Comparison of ENCODE assay signal across 7 cellular contexts in genomic region chr22:30325065-30325720, GRCh38. TPM values are rescaled to one million over a fixed set of nuclear protein-coding genes. Genes with fewer than 3 reads are reported as not detected.
DNase-seq lines count a peak whose midpoint lies in the region; ATAC-seq and TF ChIP-seq lines count a peak whose summit lies in the region.

No MANE protein-coding gene starts in this region.

- peak overlapping the region; percentile 69 to 78 for H3K4me3 ChIP-seq in HCT116 (replicated peaks in 1 of 2; ENCODE audit: low read depth in 1 of 2, low read length in 2 of 2)
- peak overlapping the region; percentile 74 for H3K4me3 ChIP-seq in WERI-Rb-1 (ENCODE audit: low read depth, low read length)
- peak overlapping the region; percentile 88 for H3K4me3 ChIP-seq in psoas muscle

- RAD21 ChIA-PET in HCT116 (lab: Charles Lee; ENCODE audit: low non-redundant PET in 1 of 2, low total read pairs in 2 of 2, uncharacterized antibody in 2 of 2, unreplicated experiment in 2 of 2), result no interaction called here

- 64 to 76% (median 64%) methylated on average over 5 of the region's 5 CpGs for whole genome bisulfite sequencing in psoas muscle, 3 donors

- H4K20me1 ChIP-seq in HCT116 (ENCODE audit: insufficient read depth), result no peaks in the 10 kb centered on the region

- no TSS peak for BruUV-seq in HCT116 (replicated peaks; lab: Mats Ljungman, UMichigan)

- H3K36me3 ChIP-seq in HCT116 (ENCODE audit: control insufficient read depth in 1 of 2, insufficient read depth in 2 of 2, low read length in 2 of 2), result no peaks in the 10 kb centered on the region
- H3K36me3 ChIP-seq in WERI-Rb-1, result peaks cover 14% of the 10 kb centered on the region
- no peaks in the 10 kb centered on the region for H3K36me3 ChIP-seq in psoas muscle (ENCODE audit: insufficient read depth in 1 of 2, low read depth in 1 of 2)

- TF ChIP-seq POLR2A in HCT116 (IDR thresholded peaks at IDR 0.05; ENCODE audit: borderline replicate concordance, extremely low read depth, insufficient read depth, insufficient read length), result no peak

- H3K79me2 ChIP-seq in HCT116 (ENCODE audit: insufficient read depth, low read length), result peaks cover 4% of the 10 kb centered on the region; the same call in 1 of the 2 replicates

- intact Hi-C loops in HCT116 (cut with micrococcal nuclease), result no loop called here
- intact Hi-C loops in psoas muscle (cut with DNase I), result loop anchor here in 1 of 2 donors (5.0 kb wide), 1 partner anchor 33 kb away; no protein-coding TSS in a partner anchor

- H3K27ac ChIP-seq in HCT116 (ENCODE audit: low read depth, low read length) (peak overlapping the region; percentile 16; the same call in 1 of the 2 replicates), WERI-Rb-1 (peak overlapping the region; percentile 35), psoas muscle (no peak overlapping the region)

- H3K9me2 ChIP-seq in HCT116 (ENCODE audit: insufficient read depth), result no peaks in the 10 kb centered on the region

- CTCF ChIA-PET in HCT116 (lab: Charles Lee), result interaction anchor here (6.4 kb wide), 1 partner anchor 36 kb away, joined by 81 read pairs; the partner anchor contains the start of gene CASTOR1

- no peak for TF ChIP-seq RAD21 in HCT116 (IDR thresholded peaks at IDR 0.05; ENCODE audit: low read depth)

- H3K27me3 ChIP-seq in HCT116 (ENCODE audit: insufficient read depth, low read length) (no peaks in the 10 kb centered on the region), WERI-Rb-1 (ENCODE audit: insufficient read depth, low read depth, severe bottlenecking) (no peaks in the 10 kb centered on the region), psoas muscle (ENCODE audit: insufficient read depth in 3 of 3, low read length in 2 of 3) (no peaks in the 10 kb centered on the region)

- H2AFZ ChIP-seq in HCT116 (ENCODE audit: low read depth, low read length, poor library complexity, severe bottlenecking), result no peak overlapping the region

- H3K4me1 ChIP-seq in HCT116 (ENCODE audit: control insufficient read depth in 1 of 2, insufficient read depth in 2 of 2, low read length in 2 of 2) (peaks cover 26 to 39% of the 10 kb centered on the region in 2 experiments), psoas muscle (peaks cover 23% of the 10 kb centered on the region)

- POLR2A ChIA-PET in HCT116 (lab: Charles Lee), result interaction anchor here (0.7 to 1.5 kb wide), 2 partner anchors 37 to 205 kb away, joined by 3 to 6 read pairs; partner anchors contain the start of gene CASTOR1

- no peak for DNase-seq in HCT116 (ENCODE audit: low read depth, low spot score)
- DNase-seq in WERI-Rb-1, result peak; percentile 90
- DNase-seq in foreskin melanocyte, result peak; percentile 82
- peak; percentile 28 to 38 for DNase-seq in psoas muscle
- no peak for DNase-seq in medulla oblongata (ENCODE audit: extremely low spot score)
- DNase-seq in cerebellar cortex (ENCODE audit: low spot score), result no peak

- TF ChIP-seq CTCF in HCT116 (IDR thresholded peaks at IDR 0.05 in 2 of 3, conservative IDR thresholded peaks at IDR 0.05 in 1 of 3; ENCODE audit: borderline replicate concordance in 1 of 3, insufficient read depth in 1 of 3, low read depth in 2 of 3, low read length in 2 of 3) (no peak), WERI-Rb-1 (IDR thresholded peaks at IDR 0.05; ENCODE audit: low read depth, low read length) (no peak), psoas muscle (IDR thresholded peaks at IDR 0.05) (no peak)

- H3K4me2 ChIP-seq in HCT116 (ENCODE audit: low read length), result peak overlapping the region; percentile 93

- peak overlapping the region; percentile 67; the same call in 1 of the 2 replicates for H3K9ac ChIP-seq in HCT116 (ENCODE audit: low read length)

- ATAC-seq in HCT116 (no peak), psoas muscle (no peak), HG03045 (IDR thresholded peaks at IDR 0.05; ENCODE audit: unreplicated experiment) (no peak)

- H3K9me3 ChIP-seq in HCT116 (ENCODE audit: control insufficient read depth in 1 of 2, insufficient read depth in 1 of 2, low read depth in 1 of 2, low read length in 2 of 2) (no peaks in the 10 kb centered on the region), WERI-Rb-1 (ENCODE audit: severe bottlenecking) (no peaks in the 10 kb centered on the region), psoas muscle (no peaks in the 10 kb centered on the region)

TF ChIP-seq in HCT116, 20 proteins besides CTCF, POLR2A, EP300 and RAD21:
- TF ChIP-seq ATF3 (IDR thresholded peaks at IDR 0.05) (no peak), MAX (IDR thresholded peaks at IDR 0.05) (no peak), JUND (IDR thresholded peaks at IDR 0.05) (no peak), ZNF274 (IDR thresholded peaks at IDR 0.05; ENCODE audit: low read depth, low read length) (no peak), ZFX (IDR thresholded peaks at IDR 0.05) (no peak), SP1 (IDR thresholded peaks at IDR 0.05; ENCODE audit: low read depth) (no peak), SIN3A (IDR thresholded peaks at IDR 0.05; ENCODE audit: low read depth) (no peak), EGR1 (IDR thresholded peaks at IDR 0.05; ENCODE audit: low read depth) (no peak), TCF7L2 (IDR thresholded peaks at IDR 0.05; ENCODE audit: borderline replicate concordance, extremely low read depth, insufficient read depth, insufficient read length) (no peak), EZH2phosphoT487 (IDR thresholded peaks at IDR 0.05; ENCODE audit: borderline replicate concordance) (no peak), SRF (IDR thresholded peaks at IDR 0.05; ENCODE audit: low read depth) (no peak), ZBTB33 (IDR thresholded peaks at IDR 0.05; ENCODE audit: extremely low read depth, insufficient replicate concordance, low read length) (no peak), YY1 (IDR thresholded peaks at IDR 0.05; ENCODE audit: extremely low read depth, insufficient replicate concordance, low read depth, low read length) (no peak), FOSL1 (IDR thresholded peaks at IDR 0.05; ENCODE audit: low read depth) (no peak), POLR2AphosphoS5 (IDR thresholded peaks at IDR 0.05; ENCODE audit: low read depth, low read length) (no peak)

RNA-seq across cellular contexts. Expression of gene TBC1D10A, which starts 1.5 kb away (rescaled TPM):
- total RNA-seq in HCT116 (2021; ENCODE audit: unreplicated experiment), result 18.6 TPM
- polyA plus RNA-seq in HCT116 (2012), result 20.1 and 20.7 TPM in 2 replicates
- 1 to 10 TPM; 2.9 to 4.8 (median 3.3) TPM for total RNA-seq in psoas muscle
- polyA plus RNA-seq in psoas muscle, result 1 to 10 TPM; 2.2 to 4.2 (median 2.9) TPM

RNA-seq across cellular contexts. Expression of gene SF3A1, which starts 31.5 kb away (rescaled TPM):
- total RNA-seq in HCT116 (2021; ENCODE audit: unreplicated experiment) (230 TPM), psoas muscle (100 to 1,000 TPM; 107 to 146 (median 121) TPM)
- polyA plus RNA-seq in HCT116 (2012), result 130 and 179 TPM in 2 replicates
- polyA plus RNA-seq in psoas muscle, result 10 to 100 TPM; 21.6 to 35.5 (median 32.3) TPM

RNA-seq across cellular contexts. Expression of gene CCDC157, which starts 31.6 kb away (rescaled TPM):
- 2.1 TPM for total RNA-seq in HCT116 (2021; ENCODE audit: unreplicated experiment)
- polyA plus RNA-seq in HCT116 (2012), result 2.1 and 3.1 TPM in 2 replicates
- total RNA-seq in psoas muscle, result under 1 TPM; 0.17 to 0.88 (median 0.54) TPM
- polyA plus RNA-seq in psoas muscle, result 1 to 10 TPM; 1.4 to 2.6 (median 1.5) TPM

RNA-seq across cellular contexts. Expression of gene CASTOR1, which starts 35.9 kb away (rescaled TPM):
- total RNA-seq in HCT116 (2021; ENCODE audit: unreplicated experiment) (6.5 TPM), psoas muscle (1 to 10 TPM in 3 of 4 donors, under 1 TPM in 1; 0.44 to 4.8 (median 2.2) TPM)
- polyA plus RNA-seq in HCT116 (2012), result 5.2 and 5.6 TPM in 2 replicates
- polyA plus RNA-seq in psoas muscle, result 1 to 10 TPM; 1.9 to 5.1 (median 2.9) TPM

RNA-seq across cellular contexts. Expression of gene OSM, which starts 58.5 kb away (rescaled TPM):
- total RNA-seq in HCT116 (2021; ENCODE audit: unreplicated experiment) (not detected), psoas muscle (under 1 TPM in 2 of 4 donors, not detected in 2; 0.38 to 0.39 TPM)
- 0.04 and 0.05 TPM in 2 replicates for polyA plus RNA-seq in HCT116 (2012)
- polyA plus RNA-seq in psoas muscle, result under 1 TPM in 2 of 3 donors, not detected in 1; 0.08 TPM

Comparison
In these comparisons a context has a peak if more than half of its experiments do, and no peak if none do; other contexts are left out.
1. DNase-seq: peak in WERI-Rb-1 (single experiment), foreskin melanocyte (single experiment) and psoas muscle (2 of 2); none in HCT116 (single experiment), medulla oblongata (single experiment) and cerebellar cortex (single experiment).
2. Peak in every context shown above with its lines, with median percentiles within 50 percentile points of each other: H3K4me3 ChIP-seq.